In genomic region chr1:12174789-12175455, GRCh38 we compare ENCODE assay signal across 10 cellular contexts. TPM values are rescaled to one million over a fixed set of nuclear protein-coding genes. Genes with fewer than 3 reads are reported as not detected.
A peak's percentile ranks its signal among the peaks of the same experiment; 100 is the strongest.
DNase-seq lines count a peak whose midpoint lies in the region; ATAC-seq lines count a peak whose summit lies in the region.
"Had no signal": no experiment of that assay in that cellular context is flagged by ENCODE, and none has a peak within 500 bp of the region (broad histone marks: within the 10 kb centered on the region; RNA-seq: fewer than 3 reads in every experiment).

No MANE protein-coding gene starts in this region.

- H3K4me3 ChIP-seq in skin epidermis, result no peak overlapping the region

- H3K9me3 Mint-ChIP-seq in IgD-negative memory B cell, result no peaks in the 10 kb centered on the region

- peaks cover 58 to 68% (median 61%) of the 10 kb centered on the region in 3 donors for H3K4me1 Mint-ChIP-seq in IgD-negative memory B cell

- peak overlapping the region; percentile 7 for H3K27ac ChIP-seq in adipose tissue (ENCODE audit: low read depth, low read length)
- peak overlapping the region in 19 of 21 experiments; percentile 34 to 98 (median 74) for H3K27ac ChIP-seq in skin epidermis
- H3K27ac ChIP-seq: brain microvascular endothelial cell had no signal

- peak overlapping the region in 2 of 4 donors; percentile 8 to 79 for H3K4me3 Mint-ChIP-seq in IgD-negative memory B cell

- peak; percentile 17 for DNase-seq in inferior parietal cortex (ENCODE audit: extremely low spot score)
- DNase-seq in hepatic stellate cell (ENCODE audit: low spot score), result no peak
- no peak for DNase-seq in occipital lobe (lab: John Stamatoyannopoulos, UW)
- DNase-seq: brain microvascular endothelial cell, T1000 had no signal

- peaks cover 1% of the 10 kb centered on the region for H3K36me3 Mint-ChIP-seq in IgD-negative memory B cell

- WGBS in adipose tissue, 3 donors, result 42 to 69% (median 51%) methylated on average over 16 of the region's 16 CpGs

- H3K27me3 Mint-ChIP-seq in IgD-negative memory B cell, result no peaks in the 10 kb centered on the region

- ATAC-seq in HG03432 (IDR thresholded peaks at IDR 0.05; ENCODE audit: unreplicated experiment), result no peak
- no peak for ATAC-seq in HG02678 (IDR thresholded peaks at IDR 0.05; ENCODE audit: unreplicated experiment)

- peak overlapping the region in 2 of 3 donors; percentile 10 to 76 for H3K27ac Mint-ChIP-seq in IgD-negative memory B cell

RNA-seq across cellular contexts. Expression of gene TNFRSF1B, which starts 8.1 kb away (rescaled TPM):
- polyA plus RNA-seq in IgD-negative memory B cell (117 TPM), adipose tissue (10 to 100 TPM in 2 of 3 donors, 1 to 10 TPM in 1; 5.8 to 44.3 (median 21.4) TPM)
- total RNA-seq in occipital lobe, result 3.1 TPM

RNA-seq across cellular contexts. Expression of gene VPS13D, which starts 54.9 kb away (rescaled TPM):
- polyA plus RNA-seq in IgD-negative memory B cell (8.9 TPM), adipose tissue (10 to 100 TPM; 10.6 to 40.7 (median 23.4) TPM)
- 42.0 TPM for total RNA-seq in occipital lobe
